Comparison of ENCODE assay signal across 15 cellular contexts in genomic region chr3:193827039-193827669, GRCh38.
DNase-seq lines count a peak whose midpoint lies in the region; ATAC-seq lines count a peak whose summit lies in the region.
"Had no signal": no experiment of that assay in that cellular context is flagged by ENCODE, and none has a peak within 500 bp of the region (broad histone marks: within the 10 kb centered on the region; RNA-seq: fewer than 3 reads in every experiment).

No MANE protein-coding gene starts in this region.

- peak; percentile 19 for DNase-seq in activated CD8-positive, alpha-beta memory T cell treated with anti-CD3 and anti-CD28 coated beads for 24 hours
- no peak for DNase-seq in activated CD8-positive, alpha-beta memory T cell treated with anti-CD3 and anti-CD28 coated beads, Interleukin-2, amount 50 U/mL, for 4 hours
- DNase-seq in NCI-H69 (lab: John Stamatoyannopoulos, UW) (peak; percentile 23), G401 (ENCODE audit: low spot score) (no peak)
- DNase-seq: activated CD4-positive, alpha-beta T cell treated with anti-CD3 and anti-CD28 coated beads for 4 hours; activated naive CD4-positive, alpha-beta T cell treated with Interleukin-2 at 50 U/mL for 16 hours; GDM1; H9; MM.1S; OCI-M1 had no signal

- H3K27me3 ChIP-seq in esophagus (ENCODE audit: control insufficient read depth in 1 of 2, insufficient read depth in 2 of 2, low read length in 2 of 2): no peaks in the 10 kb centered on the region
- H3K27me3 ChIP-seq: heart left ventricle had no signal

- H3K4me1 ChIP-seq in esophagus (ENCODE audit: control insufficient read depth in 2 of 2, insufficient read depth in 2 of 2, low read length in 1 of 2): peaks cover 3 to 17% of the 10 kb centered on the region in 2 donors

- H3K36me3 ChIP-seq in esophagus (ENCODE audit: control insufficient read depth in 2 of 2, insufficient read depth in 2 of 2, low read length in 1 of 2): no peaks in the 10 kb centered on the region
- H3K36me3 ChIP-seq: heart left ventricle had no signal

- peak overlapping the region; percentile 54 to 55 for H3K27ac ChIP-seq in esophagus (ENCODE audit: low read depth in 2 of 2, low read length in 1 of 2)
- H3K27ac ChIP-seq: heart left ventricle had no signal

- 76 to 79% methylated on average over 7 of the region's 7 CpGs for WGBS in esophagus, 2 donors

- ATAC-seq in HG03521 (IDR thresholded peaks at IDR 0.05; ENCODE audit: unreplicated experiment) (no peak), GM21390 (IDR thresholded peaks at IDR 0.05; ENCODE audit: unreplicated experiment) (no peak), GM19324 (IDR thresholded peaks at IDR 0.05; ENCODE audit: low FRiP score, unreplicated experiment) (no peak)

- in situ Hi-C loops in G401 (cut with HindIII; ENCODE audit: low sequenced_read_pairs): no loop called here

- H3K4me3 ChIP-seq in esophagus (ENCODE audit: low read depth in 1 of 2, low read length in 2 of 2): no peak overlapping the region
- H3K4me3 ChIP-seq: heart left ventricle had no signal

- no peaks in the 10 kb centered on the region for H3K9me3 ChIP-seq in esophagus (ENCODE audit: control insufficient read depth in 2 of 2, insufficient read depth in 1 of 2, low read depth in 1 of 2, low read length in 1 of 2)
- H3K9me3 ChIP-seq: heart left ventricle had no signal

Comparison
In these comparisons a context has a peak if more than half of its experiments do, and no peak if none do; other contexts are left out.
1. DNase-seq: peak in activated CD8-positive, alpha-beta memory T cell treated with anti-CD3 and anti-CD28 coated beads for 24 hours (single experiment) and NCI-H69 (single experiment); none in activated CD8-positive, alpha-beta memory T cell treated with anti-CD3 and anti-CD28 coated beads, Interleukin-2, amount 50 U/mL, for 4 hours (single experiment) and G401 (single experiment).